In genomic region chr10:93376372-93377296, GRCh38 we compare ENCODE assay signal across 8 cellular contexts.
DNase-seq lines count a peak whose midpoint lies in the region; ATAC-seq and TF ChIP-seq lines count a peak whose summit lies in the region.

No MANE protein-coding gene starts in this region.

- peak overlapping the region; percentile 59 to 71 for H4K8ac ChIP-seq in IMR-90 (ENCODE audit: low read depth in 2 of 2, low read length in 2 of 2)

- H2BK5ac ChIP-seq in IMR-90 (ENCODE audit: low read depth, low read length, poor library complexity, severe bottlenecking), result peak overlapping the region; percentile 87

- peak overlapping the region; percentile 88 for H3K14ac ChIP-seq in IMR-90 (replicated peaks; ENCODE audit: low read depth, low read length)

- in situ Hi-C loops in ACHN (cut with HindIII; ENCODE audit: low pct_ligation_motif_present, low pct_unique_long_range_greater_than_20kb, low sequenced_read_pairs) (no loop called here), IMR-90 (cut with MboI; ENCODE audit: low sequenced_read_pairs) (loop anchor here (5.0 kb wide), 1 partner anchor 106 kb away; the partner anchor contains the start of gene MYOF)

- H3K18ac ChIP-seq in IMR-90 (ENCODE audit: low read depth, low read length), result peak overlapping the region; percentile 68

- TF ChIP-seq CTCF in GM12864 (IDR thresholded peaks at IDR 0.05; ENCODE audit: low read depth, low read length, missing control alignments) (peak; percentile 93), IMR-90 (conservative IDR thresholded peaks at IDR 0.05; ENCODE audit: low read depth, low read length) (peak; percentile 94), Peyer's patch (IDR thresholded peaks at IDR 0.05) (peak; percentile 74 to 99 (median 95)), left ventricle myocardium inferior (IDR thresholded peaks at IDR 0.05; ENCODE audit: borderline replicate concordance) (peak; percentile 94)

- H3K27ac ChIP-seq in IMR-90 (ENCODE audit: insufficient read depth, low read length), result peak overlapping the region; percentile 86
- peak overlapping the region in 2 of 4 donors; percentile 62 to 76 for H3K27ac ChIP-seq in Peyer's patch
- peak overlapping the region; percentile 5 for H3K27ac ChIP-seq in angular gyrus (ENCODE audit: low read depth, low read length)
- H3K27ac ChIP-seq in left ventricle myocardium inferior (replicated peaks), result peak overlapping the region; percentile 79

- H3K36me3 ChIP-seq in IMR-90 (ENCODE audit: control insufficient read depth, insufficient read depth, low read length) (peaks cover 44% of the 10 kb centered on the region), Peyer's patch (peaks cover 0 to 21% (median 0%) of the 10 kb centered on the region in 3 donors), left ventricle myocardium inferior (peaks cover 63% of the 10 kb centered on the region)

- peak overlapping the region; percentile 69 for H3K23ac ChIP-seq in IMR-90 (ENCODE audit: low read depth, low read length)

- H4K5ac ChIP-seq in IMR-90 (ENCODE audit: low read depth, low read length), result peak overlapping the region; percentile 54

- POLR2A ChIA-PET in IMR-90 (lab: Charles Lee; ENCODE audit: unreplicated experiment), result interaction anchor here (0.5 to 1.4 kb wide), 5 partner anchors 13 to 106 kb away, joined by 3 to 8 read pairs (median 5); partner anchors contain the start of gene MYOF

- dilution Hi-C loops in IMR-90 (cut with HindIII; ENCODE audit: low sequenced_read_pairs, unreplicated experiment), result no loop called here

- TF ChIP-seq RAD21 in IMR-90 (IDR thresholded peaks at IDR 0.05; ENCODE audit: low read length), result peak; percentile 97

- peak overlapping the region; percentile 75 for H2AK9ac ChIP-seq in IMR-90 (replicated peaks; ENCODE audit: low read depth, low read length, poor library complexity)

- intact Hi-C loops in IMR-90 (cut with micrococcal nuclease) (loop anchor here (1.0 to 10.0 kb wide), 4 partner anchors 60 to 308 kb away; partner anchors contain the start of gene MYOF), left ventricle myocardium inferior (cut with micrococcal nuclease) (loop anchor here (2.0 kb wide), 1 partner anchor 106 kb away; the partner anchor contains the start of gene MYOF), posterior vena cava (cut with DNase I) (loop anchor here in 1 of 2 donors (2.0 to 5.0 kb wide), 2 partner anchors 61 to 106 kb away; partner anchors contain the start of gene MYOF)

- H2BK20ac ChIP-seq in IMR-90 (ENCODE audit: low read depth, low read length), result peak overlapping the region; percentile 81

- ATAC-seq in IMR-90 (ENCODE audit: low read depth) (peak; percentile 77), HG02970 (IDR thresholded peaks at IDR 0.05; ENCODE audit: low FRiP score, unreplicated experiment) (no peak)

- H3K4me1 ChIP-seq in IMR-90 (ENCODE audit: control insufficient read depth, insufficient read depth, low read length) (peaks cover 14% of the 10 kb centered on the region), Peyer's patch (peaks cover 0 to 8% (median 0%) of the 10 kb centered on the region in 4 donors), left ventricle myocardium inferior (peaks cover 14% of the 10 kb centered on the region)

- H2BK120ac ChIP-seq in IMR-90 (ENCODE audit: low read depth, low read length), result peak overlapping the region; percentile 77

- no peak overlapping the region for H2AFZ ChIP-seq in IMR-90 (replicated peaks; ENCODE audit: low read length, poor library complexity)

- no peaks in the 10 kb centered on the region for H3K27me3 ChIP-seq in IMR-90 (ENCODE audit: control insufficient read depth, insufficient read depth, low read length)
- H3K27me3 ChIP-seq in Peyer's patch, result no peaks in the 10 kb centered on the region
- H3K27me3 ChIP-seq in left ventricle myocardium inferior (ENCODE audit: low read depth), result no peaks in the 10 kb centered on the region

- H4K91ac ChIP-seq in IMR-90 (ENCODE audit: insufficient read depth, low read depth, low read length), result peak overlapping the region; percentile 74

- CTCF ChIA-PET in IMR-90 (lab: Yijun Ruan, JAX), result interaction anchor here (0.6 to 2.3 kb wide), 19 partner anchors 7 to 764 kb away, joined by 3 to 39 read pairs (median 3); partner anchors contain the start of gene MYOF

- peak overlapping the region; percentile 32 for H3K4me2 ChIP-seq in IMR-90 (ENCODE audit: low read depth, low read length)

- H4K20me1 ChIP-seq in IMR-90 (ENCODE audit: insufficient read depth, low read length), result no peaks in the 10 kb centered on the region

- H3K4ac ChIP-seq in IMR-90 (ENCODE audit: low read depth, low read length), result peak overlapping the region; percentile 86

- H3K56ac ChIP-seq in IMR-90 (ENCODE audit: extremely low read depth, insufficient read depth, low read length), result peak overlapping the region; percentile 61

- H3K4me3 ChIP-seq in GM12864 (ENCODE audit: low read depth, low read length), result no peak overlapping the region
- no peak overlapping the region for H3K4me3 ChIP-seq in IMR-90 (ENCODE audit: insufficient read depth, low read depth, low read length)
- no peak overlapping the region for H3K4me3 ChIP-seq in Peyer's patch
- H3K4me3 ChIP-seq in left ventricle myocardium inferior, result peak overlapping the region; percentile 29

- DNase-seq in ACHN, result peak; percentile 86
- DNase-seq in GM12864 (ENCODE audit: low read depth), result peak; percentile 49
- DNase-seq in IMR-90, result peak; percentile 90
- DNase-seq in Peyer's patch, result peak in 1 of 3 donors; percentile 65
- no peak for DNase-seq in left ventricle myocardium inferior
- peak; percentile 82 for DNase-seq in posterior vena cava (ENCODE audit: low spot score)

- peaks cover 55 to 61% of the 10 kb centered on the region in 2 experiments for H3K79me1 ChIP-seq in IMR-90 (ENCODE audit: low read depth in 1 of 2, low read length in 2 of 2)

- H3K9me3 ChIP-seq in IMR-90 (ENCODE audit: control insufficient read depth, insufficient read depth, low read length) (no peaks in the 10 kb centered on the region), Peyer's patch (no peaks in the 10 kb centered on the region), left ventricle myocardium inferior (replicated peaks) (no peaks in the 10 kb centered on the region)

- peaks cover 12% of the 10 kb centered on the region for H3K9me1 ChIP-seq in IMR-90 (ENCODE audit: insufficient read depth, low read length)

- no TSS peak for BruUV-seq in IMR-90 (replicated peaks; lab: Mats Ljungman, UMichigan)

- H2AK5ac ChIP-seq in IMR-90 (ENCODE audit: low read depth, low read length), result peak overlapping the region; percentile 88

- 0% methylated on average over 1 of the region's 10 CpGs; no CpG with 5 or more reads in 1 of the 2 experiments for WGBS in IMR-90 (ENCODE audit: extremely low coverage in 2 of 2, insufficient read length in 1 of 2), 2 experiments

- TF ChIP-seq POLR2A in IMR-90 (IDR thresholded peaks at IDR 0.05; ENCODE audit: low read depth, low read length) (peak; percentile 66; the same call in 1 of the 2 replicates), Peyer's patch (IDR thresholded peaks at IDR 0.05) (no peak)

- H3K9ac ChIP-seq in IMR-90 (ENCODE audit: low read depth, low read length), result peak overlapping the region; percentile 73

- peak overlapping the region; percentile 47; the same call in 2 of the 3 replicates for H2BK15ac ChIP-seq in IMR-90 (ENCODE audit: low read depth, low read length)

TF ChIP-seq in IMR-90, 13 proteins besides CTCF, POLR2A, EP300 and RAD21:
- TF ChIP-seq MAZ (IDR thresholded peaks at IDR 0.05; ENCODE audit: borderline replicate concordance, low read depth, low read length) (no peak), RCOR1 (IDR thresholded peaks at IDR 0.05; ENCODE audit: insufficient replicate concordance, low read length) (no peak), CHD1 (IDR thresholded peaks at IDR 0.05; ENCODE audit: low read depth, low read length) (peak; percentile 81; the same call in 1 of the 2 replicates), CEBPB (IDR thresholded peaks at IDR 0.05; ENCODE audit: low read depth, low read length) (no peak), BHLHE40 (IDR thresholded peaks at IDR 0.05; ENCODE audit: low read depth, low read length) (no peak), NFE2L2 (IDR thresholded peaks at IDR 0.05; ENCODE audit: low read depth, low read length) (no peak), MXI1 (IDR thresholded peaks at IDR 0.05; ENCODE audit: borderline replicate concordance, low read depth, low read length) (no peak), SMC3 (IDR thresholded peaks at IDR 0.05; ENCODE audit: low read depth, low read length) (peak; percentile 95)
